Comparison of ENCODE assay signal across 9 cellular contexts in the genomic region with DNA sequence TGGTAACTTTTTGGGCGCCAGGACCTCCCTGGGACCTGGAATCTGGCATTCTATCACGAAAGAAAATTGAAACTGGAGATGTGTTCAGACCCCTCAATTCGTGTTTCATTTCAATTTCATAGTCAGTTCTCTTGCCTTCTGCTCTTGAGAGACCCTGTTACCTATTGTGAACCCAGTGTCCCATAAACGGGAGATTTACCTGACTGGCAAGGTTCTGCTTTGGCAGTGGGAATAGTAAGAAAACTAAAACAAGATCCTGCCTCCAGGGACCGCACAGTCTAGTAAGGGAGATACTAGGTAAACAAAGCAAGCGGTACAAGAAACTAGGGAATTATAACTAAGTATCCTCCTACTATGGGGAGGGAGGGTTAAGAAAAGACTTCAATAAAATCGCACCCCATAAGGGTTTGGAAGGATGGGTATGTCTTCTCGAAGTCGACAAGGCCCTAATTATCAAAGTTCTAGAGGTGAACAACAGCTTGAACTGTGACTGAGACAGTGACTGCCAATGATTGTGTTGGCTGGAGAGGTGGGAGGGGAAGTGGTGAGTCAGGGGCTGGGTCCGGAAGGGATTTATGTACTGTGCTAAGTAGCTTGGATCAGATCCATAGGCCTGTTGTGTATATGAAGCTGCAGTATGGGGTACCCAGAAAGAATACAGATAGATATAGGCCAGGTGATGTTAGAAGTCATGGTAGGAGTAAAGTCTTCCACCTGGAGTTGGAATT. TPM values are rescaled to one million over a fixed set of nuclear protein-coding genes. Genes with fewer than 3 reads are reported as not detected.
DNase-seq lines count a peak whose midpoint lies in the region; ATAC-seq and TF ChIP-seq lines count a peak whose summit lies in the region.
"Had no signal": no experiment of that assay in that cellular context is flagged by ENCODE, and none has a peak within 500 bp of the region (broad histone marks: within the 10 kb centered on the region; RNA-seq: fewer than 3 reads in every experiment).

No MANE protein-coding gene starts in this region.

- peaks cover 6 to 10% of the 10 kb centered on the region in 2 donors for H3K27me3 Mint-ChIP-seq in natural killer cell (ENCODE audit: low read depth in 2 of 2)

- no peaks in the 10 kb centered on the region for H3K4me1 Mint-ChIP-seq in natural killer cell

- peaks cover 5% of the 10 kb centered on the region for H3K36me3 Mint-ChIP-seq in natural killer cell
- H3K36me3 Mint-ChIP-seq in activated naive CD4-positive, alpha-beta T cell treated with anti-CD3 and anti-CD28 coated beads, Interleukin-2, amount 50 U/mL, for 72 hours: peaks cover 0 to 10% of the 10 kb centered on the region in 2 donors

- H3K27me3 ChIP-seq in SJCRH30 (no peaks in the 10 kb centered on the region), cardiac muscle cell (no peaks in the 10 kb centered on the region), osteoblast (ENCODE audit: insufficient read depth, low read length) (no peaks in the 10 kb centered on the region)

- peak overlapping the region; percentile 85 for H2AFZ ChIP-seq in osteoblast (ENCODE audit: low read length)

- ATAC-seq in natural killer cell (no peak), HG03432 (IDR thresholded peaks at IDR 0.05; ENCODE audit: unreplicated experiment) (no peak)
- ATAC-seq in activated naive CD4-positive, alpha-beta T cell treated with anti-CD3 and anti-CD28 coated beads, Interleukin-2, amount 50 U/mL, for 72 hours: no peak

- peak overlapping the region; percentile 97 for H3K4me2 ChIP-seq in osteoblast (ENCODE audit: insufficient read depth, low read length)

- H3K4me1 ChIP-seq in SJCRH30: peaks cover 7% of the 10 kb centered on the region; the same call in 1 of the 2 replicates
- peaks cover 28% of the 10 kb centered on the region for H3K4me1 ChIP-seq in cardiac muscle cell (ENCODE audit: low read depth)
- H3K4me1 ChIP-seq in osteoblast (ENCODE audit: insufficient read depth, low read length): peaks cover 17% of the 10 kb centered on the region

- DNase-seq in AG20443 (ENCODE audit: low spot score): peak; percentile 39
- DNase-seq in SJCRH30: peak; percentile 55 to 63
- peak; percentile 37 to 79 for DNase-seq in cardiac muscle cell (ENCODE audit: low read depth in 1 of 2, low spot score in 1 of 2)
- peak; percentile 79 for DNase-seq in osteoblast (ENCODE audit: insufficient read length, low spot score, missing footprints)
- no peak for DNase-seq in natural killer cell
- no peak for DNase-seq in NOMO-1 treated with DMSO at 0.1 percent for 48 hours (lab: John Stamatoyannopoulos, UW; ENCODE audit: unreplicated experiment)
- DNase-seq in activated naive CD4-positive, alpha-beta T cell treated with anti-CD3 and anti-CD28 coated beads, Interleukin-2, amount 50 U/mL, for 72 hours (ENCODE audit: low spot score in 2 of 2): no peak

- H3K4me3 ChIP-seq in SJCRH30: peak overlapping the region; percentile 92
- peak overlapping the region; percentile 62 for H3K4me3 ChIP-seq in cardiac muscle cell
- peak overlapping the region; percentile 84 for H3K4me3 ChIP-seq in osteoblast (ENCODE audit: insufficient read depth, low read length)

- TF ChIP-seq CTCF in cardiac muscle cell (IDR thresholded peaks at IDR 0.05; ENCODE audit: low read depth, low read length) (no peak), osteoblast (IDR thresholded peaks at IDR 0.05; ENCODE audit: extremely low read depth, low read depth, low read length) (no peak), natural killer cell (IDR thresholded peaks at IDR 0.05) (no peak)

- H3K9me3 ChIP-seq in SJCRH30 (replicated peaks): no peaks in the 10 kb centered on the region
- H3K9me3 ChIP-seq in cardiac muscle cell (ENCODE audit: low read depth): no peaks in the 10 kb centered on the region
- H3K9me3 ChIP-seq in osteoblast (ENCODE audit: low read depth, low read length): no peaks in the 10 kb centered on the region

- H3K79me2 ChIP-seq in osteoblast (ENCODE audit: insufficient read depth, low read length): peaks cover 40% of the 10 kb centered on the region

- H3K27ac ChIP-seq in SJCRH30 (peak overlapping the region; percentile 58), cardiac muscle cell (peak overlapping the region; percentile 74), osteoblast (ENCODE audit: low read depth, low read length) (peak overlapping the region; percentile 61)

- no peaks in the 10 kb centered on the region for H4K20me1 ChIP-seq in osteoblast (ENCODE audit: insufficient read depth, low read length)

- peaks cover 11 to 15% of the 10 kb centered on the region in 2 donors for H3K9me3 Mint-ChIP-seq in natural killer cell
- peaks cover 10 to 13% of the 10 kb centered on the region in 2 donors for H3K9me3 Mint-ChIP-seq in activated naive CD4-positive, alpha-beta T cell treated with anti-CD3 and anti-CD28 coated beads, Interleukin-2, amount 50 U/mL, for 72 hours
- H3K9me3 Mint-ChIP-seq: T-helper 2 cell treated with Interferon-gamma antibody and Interleukin-4, amounts not matched to agents 5 μg/mL and 100 μg/mL, for 36 hours had no signal

- H3K36me3 ChIP-seq in SJCRH30 (no peaks in the 10 kb centered on the region), cardiac muscle cell (no peaks in the 10 kb centered on the region), osteoblast (ENCODE audit: insufficient read depth, low read length) (no peaks in the 10 kb centered on the region)

- H3K27ac Mint-ChIP-seq in natural killer cell: no peak overlapping the region
- H3K27ac Mint-ChIP-seq in activated naive CD4-positive, alpha-beta T cell treated with anti-CD3 and anti-CD28 coated beads, Interleukin-2, amount 50 U/mL, for 72 hours: no peak overlapping the region
- H3K27ac Mint-ChIP-seq: T-helper 2 cell treated with Interferon-gamma antibody and Interleukin-4, amounts not matched to agents 5 μg/mL and 100 μg/mL, for 36 hours had no signal

- no peak overlapping the region for H3K4me3 Mint-ChIP-seq in natural killer cell
- H3K4me3 Mint-ChIP-seq: T-helper 2 cell treated with Interferon-gamma antibody and Interleukin-4, amounts not matched to agents 5 μg/mL and 100 μg/mL, for 36 hours had no signal

- intact Hi-C loops in natural killer cell (cut with micrococcal nuclease): no loop called here

RNA-seq across cellular contexts. Expression of gene ACSS3, which starts 0.8 kb away (rescaled TPM):
- 19.5 and 24.4 TPM in 2 replicates for total RNA-seq in SJCRH30 (2014; rRNA removed; shearing (Covaris generic))
- total RNA-seq in cardiac muscle cell: 19.4 and 32.4 TPM in 2 replicates
- 15.9 and 18.5 TPM in 2 replicates for polyA plus RNA-seq in cardiac muscle cell
- 22.4 and 35.4 TPM in 2 replicates for total RNA-seq in osteoblast
- total RNA-seq in natural killer cell: 1 to 10 TPM in 1 of 3 donors, not detected in 2; 2.9 TPM
- total RNA-seq in activated naive CD4-positive, alpha-beta T cell treated with anti-CD3 and anti-CD28 coated beads, Interleukin-2, amount 50 U/mL, for 72 hours: not detected

Comparison
In these comparisons a context has a peak if more than half of its experiments do, and no peak if none do; other contexts are left out.
1. DNase-seq: peak in AG20443 (single experiment), SJCRH30 (2 of 2), cardiac muscle cell (2 of 2) and osteoblast (single experiment); none in natural killer cell (single experiment), NOMO-1 treated with DMSO at 0.1 percent for 48 hours (single experiment) and activated naive CD4-positive, alpha-beta T cell treated with anti-CD3 and anti-CD28 coated beads, Interleukin-2, amount 50 U/mL, for 72 hours (0 of 2).
2. Peak in every context shown above with its lines, with median percentiles within 50 percentile points of each other: H3K27ac ChIP-seq and H3K4me3 ChIP-seq.